Comparison of ENCODE assay signal across 8 cellular contexts in the genomic region with DNA sequence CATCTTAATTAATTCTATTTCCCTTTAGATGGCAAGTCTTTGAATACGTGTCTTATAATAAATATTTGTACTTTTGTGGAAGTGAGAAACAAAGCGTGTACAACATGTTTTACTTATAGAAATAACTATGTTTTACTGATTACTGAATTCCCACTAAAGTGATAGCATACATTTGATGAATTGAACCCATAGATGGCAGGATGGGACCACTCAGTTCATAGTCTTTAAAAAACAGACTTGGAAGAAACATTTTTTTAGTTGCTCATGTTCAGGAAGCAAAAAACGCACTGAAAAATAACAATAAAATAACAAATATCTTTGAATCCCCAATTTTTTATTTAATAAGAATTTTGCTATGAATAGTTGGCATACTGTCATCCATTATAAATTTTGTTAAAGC.
DNase-seq lines count a peak whose midpoint lies in the region; ATAC-seq, FAIRE-seq and TF ChIP-seq lines count a peak whose summit lies in the region.

No MANE protein-coding gene starts in this region.

- intact Hi-C loops in GM12878 (cut with micrococcal nuclease; ENCODE audit: unreplicated experiment) = loop anchor here (1.0 kb wide), 1 partner anchor 449 kb away; no protein-coding TSS in a partner anchor
- intact Hi-C loops in left lung (cut with DNase I) = no loop called here

- FAIRE-seq in GM12878 (lab: Jason Lieb, UNC) = no peak

- no peak overlapping the region for H2AFZ ChIP-seq in GM12878 (ENCODE audit: control insufficient read depth, low read depth, low read length)

- SMC1A ChIA-PET in GM12878 (lab: Charles Lee; ENCODE audit: uncharacterized antibody, unreplicated experiment) = interaction anchor here (0.7 to 1.2 kb wide), 2 partner anchors 450 kb away, joined by 3 to 4 read pairs; no protein-coding TSS in a partner anchor

- RAD21 ChIA-PET in GM12878 (lab: Charles Lee; ENCODE audit: unreplicated experiment) = no interaction called here

- H3K27ac ChIP-seq in GM12878 (ENCODE audit: control insufficient read depth, insufficient read depth) (no peak overlapping the region), left lung (no peak overlapping the region), Peyer's patch (no peak overlapping the region)

- in situ Hi-C loops in GM12878 (cut with MboI) = loop anchor here (25.0 kb wide), 1 partner anchor 449 kb away; no protein-coding TSS in a partner anchor

- DNase-seq in DMS 273 (lab: John Stamatoyannopoulos, UW; ENCODE audit: unreplicated experiment) (peak; percentile 65), GM12878 (ENCODE audit: low read depth, low spot score) (no peak), left lung (no peak), HEK293T (ENCODE audit: extremely low spot score) (no peak), Peyer's patch (no peak)
- no peak for DNase-seq in activated CD4-positive, CD25-positive, alpha-beta regulatory T cell treated with anti-CD3 and anti-CD28 coated beads, Interleukin-2, amount 50 U/mL, for 72 hours

- WGBS in GM12878 (ENCODE audit: insufficient coverage, insufficient replicate concordance, low lambda C conversion rate, missing lambda C conversion rate) = 3% methylated on average over 3 of the region's 3 CpGs

- TF ChIP-seq EP300 in GM12878 (IDR thresholded peaks at IDR 0.05; ENCODE audit: borderline replicate concordance in 1 of 2, control insufficient read depth in 1 of 2, low read depth in 2 of 2, low read length in 2 of 2) = no peak

- no peak overlapping the region for H3K9ac ChIP-seq in GM12878 (ENCODE audit: control insufficient read depth, insufficient read depth, low read length)

- peak; percentile 35; the same call in 1 of the 2 replicates for TF ChIP-seq RAD21 in GM12878 (IDR thresholded peaks at IDR 0.05; ENCODE audit: insufficient read depth, low read depth, low read length)

- TF ChIP-seq CTCF in LNCAP (IDR thresholded peaks at IDR 0.05) (peak; percentile 61), GM12878 (IDR thresholded peaks at IDR 0.05 in 2 of 3, conservative IDR thresholded peaks at IDR 0.05 in 1 of 3; ENCODE audit: control insufficient read depth in 2 of 3, extremely low read depth in 1 of 3, insufficient read depth in 1 of 3, low read depth in 3 of 3, low read length in 3 of 3) (peak in 1 of 3 experiments; percentile 31; a peak in 1 of 6 replicates), left lung (IDR thresholded peaks at IDR 0.05) (peak in 1 of 2 donors; percentile 12), Peyer's patch (IDR thresholded peaks at IDR 0.05) (peak in 2 of 6 experiments; percentile 17 to 19)

- H3K36me3 ChIP-seq in GM12878 (ENCODE audit: control insufficient read depth in 2 of 2, insufficient read depth in 2 of 2, low read length in 1 of 2) (no peaks in the 10 kb centered on the region), left lung (no peaks in the 10 kb centered on the region), Peyer's patch (no peaks in the 10 kb centered on the region)

- POLR2A ChIA-PET in GM12878 (lab: Charles Lee) = no interaction called here
- POLR2A ChIA-PET in HEK293T (lab: Yijun Ruan, JAX) = no interaction called here

- H3K4me3 ChIP-seq in GM12878 (no peak overlapping the region), left lung (no peak overlapping the region), Peyer's patch (no peak overlapping the region)

- H3K9me3 ChIP-seq in GM12878 (replicated peaks; ENCODE audit: control insufficient read depth, insufficient read depth, low read length) (no peaks in the 10 kb centered on the region), left lung (no peaks in the 10 kb centered on the region), Peyer's patch (no peaks in the 10 kb centered on the region)

- no peaks in the 10 kb centered on the region for H3K79me2 ChIP-seq in GM12878 (ENCODE audit: control insufficient read depth, insufficient read depth, low read length)

- no peaks in the 10 kb centered on the region for H3K27me3 ChIP-seq in GM12878 (replicated peaks in 1 of 2; ENCODE audit: control insufficient read depth in 2 of 2, insufficient read depth in 2 of 2, low read length in 1 of 2)
- no peaks in the 10 kb centered on the region for H3K27me3 ChIP-seq in left lung
- no peaks in the 10 kb centered on the region for H3K27me3 ChIP-seq in Peyer's patch

- no peaks in the 10 kb centered on the region; the same call in 1 of the 2 replicates for H3K4me1 ChIP-seq in GM12878 (ENCODE audit: control insufficient read depth, insufficient read depth, low read length)
- no peaks in the 10 kb centered on the region for H3K4me1 ChIP-seq in left lung
- no peaks in the 10 kb centered on the region for H3K4me1 ChIP-seq in Peyer's patch

- no peaks in the 10 kb centered on the region for H4K20me1 ChIP-seq in GM12878 (ENCODE audit: control insufficient read depth, insufficient read depth)

- TF ChIP-seq POLR2A in GM12878 (IDR thresholded peaks at IDR 0.05; ENCODE audit: low read depth, low read length) (no peak), Peyer's patch (IDR thresholded peaks at IDR 0.05) (no peak)

- ATAC-seq in GM12878 = no peak
- peak; percentile 55 for ATAC-seq in left lung
- no peak for ATAC-seq in HG03159 (IDR thresholded peaks at IDR 0.05; ENCODE audit: unreplicated experiment)

- no TSS peak for BruUV-seq in GM12878 (replicated peaks; lab: Mats Ljungman, UMichigan)

- no peak overlapping the region for H3K4me2 ChIP-seq in GM12878 (ENCODE audit: control insufficient read depth, insufficient read depth)

- CTCF ChIA-PET in GM12878 (lab: Yijun Ruan, JAX) = interaction anchor here (0.8 kb wide), 1 partner anchor 450 kb away, joined by 8 read pairs; no protein-coding TSS in a partner anchor
- CTCF ChIA-PET in HEK293T (lab: Yijun Ruan, JAX) = no interaction called here

TF ChIP-seq in GM12878, 131 proteins besides CTCF, POLR2A, EP300 and RAD21 (continues in another document):
- TF ChIP-seq TCF7 (IDR thresholded peaks at IDR 0.05; ENCODE audit: borderline replicate concordance) (no peak), SMAD1 (IDR thresholded peaks at IDR 0.05; ENCODE audit: low read depth, partially characterized antibody) (no peak), SMAD5 (IDR thresholded peaks at IDR 0.05; ENCODE audit: low read depth) (no peak), FOXK2 (IDR thresholded peaks at IDR 0.05) (no peak), RBBP5 (conservative IDR thresholded peaks at IDR 0.05) (no peak), ELK1 (IDR thresholded peaks at IDR 0.05; ENCODE audit: low read depth, low read length) (no peak), PML (IDR thresholded peaks at IDR 0.05; ENCODE audit: low read length) (no peak), NRF1 (conservative IDR thresholded peaks at IDR 0.05; ENCODE audit: low read depth, low read length) (no peak), JUND (IDR thresholded peaks at IDR 0.05; ENCODE audit: low read depth, low read length) (no peak), STAT1 (conservative IDR thresholded peaks at IDR 0.05) (no peak)

TF ChIP-seq in HEK293T, 16 proteins besides CTCF, POLR2A, EP300 and RAD21:
- TF ChIP-seq ARNT (IDR thresholded peaks at IDR 0.05) (no peak), LEF1 (IDR thresholded peaks at IDR 0.05; ENCODE audit: borderline replicate concordance) (no peak), FOXA1 (IDR thresholded peaks at IDR 0.05) (no peak), ELF4 (IDR thresholded peaks at IDR 0.05) (no peak), TARDBP (IDR thresholded peaks at IDR 0.05) (no peak), BHLHE40 (IDR thresholded peaks at IDR 0.05; ENCODE audit: borderline replicate concordance) (no peak), NFRKB (IDR thresholded peaks at IDR 0.05) (no peak), CTBP1 (IDR thresholded peaks at IDR 0.05; ENCODE audit: borderline replicate concordance) (no peak), ZNF384 (IDR thresholded peaks at IDR 0.05) (no peak), HDGF (IDR thresholded peaks at IDR 0.05; ENCODE audit: borderline replicate concordance) (no peak), FOXK2 (IDR thresholded peaks at IDR 0.05) (no peak)
- TF ChIP-seq, protein P1, sequence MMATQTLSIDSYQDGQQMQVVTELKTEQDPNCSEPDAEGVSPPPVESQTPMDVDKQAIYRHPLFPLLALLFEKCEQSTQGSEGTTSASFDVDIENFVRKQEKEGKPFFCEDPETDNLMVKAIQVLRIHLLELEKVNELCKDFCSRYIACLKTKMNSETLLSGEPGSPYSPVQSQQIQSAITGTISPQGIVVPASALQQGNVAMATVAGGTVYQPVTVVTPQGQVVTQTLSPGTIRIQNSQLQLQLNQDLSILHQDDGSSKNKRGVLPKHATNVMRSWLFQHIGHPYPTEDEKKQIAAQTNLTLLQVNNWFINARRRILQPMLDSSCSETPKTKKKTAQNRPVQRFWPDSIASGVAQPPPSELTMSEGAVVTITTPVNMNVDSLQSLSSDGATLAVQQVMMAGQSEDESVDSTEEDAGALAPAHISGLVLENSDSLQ (IDR thresholded peaks at IDR 0.05) = no peak
TF ChIP-seq in HEK293T: peak in this region for 0.
